10 cellular contexts compared by ENCODE assay signal in the genomic region with DNA sequence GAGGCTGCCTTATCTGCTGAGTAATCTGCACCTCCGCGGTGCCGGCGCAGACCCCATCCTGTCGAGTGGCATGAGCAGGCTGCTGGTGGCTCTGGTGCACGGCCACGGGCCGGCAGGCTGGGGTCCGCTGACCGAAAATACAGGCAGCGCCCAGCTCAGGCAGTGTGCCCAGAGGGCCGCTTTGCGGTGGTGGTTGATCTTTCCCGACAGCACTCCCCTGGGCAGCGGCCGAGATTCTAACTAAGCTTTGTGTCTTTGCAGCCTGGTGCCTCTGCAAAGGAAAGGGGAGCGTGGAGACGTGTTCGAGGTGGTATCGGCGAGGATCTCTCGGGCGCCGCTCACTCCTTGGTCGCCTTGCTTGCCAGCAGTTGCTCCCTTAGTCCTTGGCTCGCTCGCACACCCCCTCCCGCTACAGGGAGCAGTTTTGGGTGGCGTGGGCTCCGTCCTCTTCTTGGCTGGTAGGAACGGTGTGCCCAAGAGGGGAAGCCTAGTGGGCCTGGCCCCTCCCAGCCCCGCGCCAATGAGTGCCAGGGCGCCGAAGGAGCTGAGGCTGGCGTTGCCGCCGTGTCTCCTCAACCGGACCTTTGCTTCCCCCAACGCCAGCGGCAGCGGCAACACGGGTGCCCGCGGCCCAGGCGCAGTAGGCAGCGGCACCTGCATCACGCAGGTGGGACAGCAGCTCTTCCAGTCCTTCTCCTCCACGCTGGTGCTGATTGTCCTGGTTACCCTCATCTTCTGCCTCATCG. TPM values are rescaled to one million over a fixed set of nuclear protein-coding genes. Genes with fewer than 3 reads are reported as not detected.
DNase-seq lines count a peak whose midpoint lies in the region; ATAC-seq and TF ChIP-seq lines count a peak whose summit lies in the region.
"Had no signal": no experiment of that assay in that cellular context is flagged by ENCODE, and none has a peak within 500 bp of the region (broad histone marks: within the 10 kb centered on the region; RNA-seq: fewer than 3 reads in every experiment).

No MANE protein-coding gene starts in this region.

- TF ChIP-seq POLR2A in suprapubic skin (IDR thresholded peaks at IDR 0.05) = no peak

- WGBS in suprapubic skin = 6% methylated on average over 26 of the region's 50 CpGs

- H3K4me1 ChIP-seq in iPS-15b (ENCODE audit: control insufficient read depth, insufficient read depth, low read length) (no peaks in the 10 kb centered on the region), suprapubic skin (peaks cover 19% of the 10 kb centered on the region)

- no peak for TF ChIP-seq EP300 in suprapubic skin (IDR thresholded peaks at IDR 0.05)

- no peaks in the 10 kb centered on the region for H3K36me3 ChIP-seq in iPS-15b (ENCODE audit: control insufficient read depth, insufficient read depth, low read length)
- no peaks in the 10 kb centered on the region for H3K36me3 ChIP-seq in suprapubic skin

- H3K4me3 ChIP-seq in iPS-15b (ENCODE audit: low read depth, low read length) (peak overlapping the region; percentile 54), suprapubic skin (peak overlapping the region; percentile 36)

- H3K27me3 ChIP-seq in iPS-15b (ENCODE audit: control insufficient read depth, insufficient read depth, low read length) (peaks cover 41% of the 10 kb centered on the region), suprapubic skin (peaks cover 50% of the 10 kb centered on the region)

- H3K9ac ChIP-seq in iPS-15b (ENCODE audit: low read depth, low read length) = no peak overlapping the region

- peak; percentile 31 to 58 for DNase-seq in NCI-H524 (lab: John Stamatoyannopoulos, UW)
- DNase-seq in NCI-H524 treated with DMSO at 0.1 percent for 48 hours (lab: John Stamatoyannopoulos, UW) = no peak
- DNase-seq in astrocyte of the hippocampus (ENCODE audit: low read depth, low spot score) = peak; percentile 70
- no peak for DNase-seq in suprapubic skin (ENCODE audit: low spot score in 2 of 2)
- DNase-seq in sciatic nerve (ENCODE audit: low spot score) = no peak
- DNase-seq: GOT3 had no signal

- H3K27ac ChIP-seq in suprapubic skin = no peak overlapping the region

- no peak for TF ChIP-seq CTCF in suprapubic skin (IDR thresholded peaks at IDR 0.05)

- no peak for ATAC-seq in HG03354 (IDR thresholded peaks at IDR 0.05; ENCODE audit: poor library complexity, severe bottlenecking, unreplicated experiment)
- no peak for ATAC-seq in sciatic nerve
- ATAC-seq in HG02973 (IDR thresholded peaks at IDR 0.05; ENCODE audit: unreplicated experiment) = no peak

- intact Hi-C loops in sciatic nerve (cut with DNase I) = no loop called here

- H3K9me3 ChIP-seq in iPS-15b (ENCODE audit: control insufficient read depth, insufficient read depth, low read length) (no peaks in the 10 kb centered on the region), suprapubic skin (no peaks in the 10 kb centered on the region)

RNA-seq across cellular contexts. Expression of a gene that starts 1.3 kb away (rescaled TPM):
- total RNA-seq in suprapubic skin (under 1 TPM in 1 of 4 donors, not detected in 3; 0.16 TPM), sciatic nerve (0.09 TPM)
- total RNA-seq: RPMI7951 had no signal

Comparison
In these comparisons a context has a peak if more than half of its experiments do, and no peak if none do; other contexts are left out.
1. DNase-seq: peak in NCI-H524 (2 of 2) and astrocyte of the hippocampus (single experiment); none in NCI-H524 treated with DMSO at 0.1 percent for 48 hours (single experiment), suprapubic skin (0 of 2) and sciatic nerve (single experiment).